In genomic region chr22:24117942-24118341, GRCh38 we compare ENCODE assay signal across 17 cellular contexts.
A peak's percentile ranks its signal among the peaks of the same experiment; 100 is the strongest.
DNase-seq lines count a peak whose midpoint lies in the region; ATAC-seq, FAIRE-seq and TF ChIP-seq lines count a peak whose summit lies in the region.
"Had no signal": no experiment of that assay in that cellular context is flagged by ENCODE, and none has a peak within 500 bp of the region (broad histone marks: within the 10 kb centered on the region; RNA-seq: fewer than 3 reads in every experiment).

No MANE protein-coding gene starts in this region.

- ATAC-seq in HG03095 (IDR thresholded peaks at IDR 0.05; ENCODE audit: unreplicated experiment) (no peak), GM18907 (IDR thresholded peaks at IDR 0.05; ENCODE audit: unreplicated experiment) (no peak)
- ATAC-seq: left colon had no signal

- H2AFZ ChIP-seq in H1 (ENCODE audit: low read length): no peak overlapping the region

- no peak overlapping the region for H4K91ac ChIP-seq in H1 (replicated peaks; ENCODE audit: insufficient read length, low read length)

- H3K18ac ChIP-seq in H1 (ENCODE audit: extremely low read depth, low read length): 0 out of 2 replicates have a peak overlapping the region, but pooled peaks have one; percentile 29

- no peak overlapping the region for H2BK120ac ChIP-seq in H1 (replicated peaks; ENCODE audit: low read depth, low read length)

- no peak for TF ChIP-seq RAD21 in H1 (IDR thresholded peaks at IDR 0.05 in 1 of 2, conservative IDR thresholded peaks at IDR 0.05 in 1 of 2; ENCODE audit: low read depth in 2 of 2, low read length in 2 of 2)

- 0 out of 2 replicates have a peak overlapping the region, but pooled peaks have one; percentile 48 for H2AK5ac ChIP-seq in H1 (ENCODE audit: low read depth, low read length)

- peaks cover 29% of the 10 kb centered on the region for H3K36me3 ChIP-seq in DOHH2 (ENCODE audit: control insufficient read depth, low read length)
- H3K36me3 ChIP-seq in H1 (ENCODE audit: control insufficient read depth in 2 of 4, insufficient read depth in 4 of 4, low read length in 3 of 4): peaks cover 6 to 21% (median 11%) of the 10 kb centered on the region in 4 experiments; a peak in 7 of 8 replicates

- H3K4me2 ChIP-seq in DOHH2 (ENCODE audit: low read length) (no peak overlapping the region), H1 (ENCODE audit: insufficient read depth in 1 of 2, low read depth in 2 of 2, low read length in 2 of 2) (no peak overlapping the region)

- H3K9me2 ChIP-seq in DOHH2 (replicated peaks; ENCODE audit: control insufficient read depth, low read length): no peaks in the 10 kb centered on the region

- TF ChIP-seq EP300 in H1 (IDR thresholded peaks at IDR 0.05; ENCODE audit: borderline replicate concordance in 1 of 2, low read depth in 2 of 2, low read length in 2 of 2): no peak

- TF ChIP-seq POLR2A in NB4 (IDR thresholded peaks at IDR 0.05; ENCODE audit: extremely low read depth, insufficient read length): no peak
- no peak for TF ChIP-seq POLR2A in H1 (IDR thresholded peaks at IDR 0.05; ENCODE audit: control extremely low read depth in 1 of 2, low read depth in 2 of 2, low read length in 2 of 2)

- no peak overlapping the region for H3K4ac ChIP-seq in H1 (replicated peaks; ENCODE audit: insufficient read length, low read depth, low read length)

- 74% methylated on average over 2 of the region's 3 CpGs; no CpG with 5 or more reads in 1 of the 2 experiments for WGBS in H1 (ENCODE audit: extremely low coverage in 1 of 2, insufficient coverage in 1 of 2, insufficient read length in 1 of 2, insufficient replicate concordance in 2 of 2, low coverage in 1 of 2, low lambda C conversion rate in 2 of 2, missing lambda C conversion rate in 1 of 2), 2 experiments

- peak overlapping the region; percentile 18; the same call in 1 of the 2 replicates for H2BK12ac ChIP-seq in H1 (ENCODE audit: low read depth, low read length)

- no peak overlapping the region for H3K9ac ChIP-seq in H1 (replicated peaks in 1 of 4; ENCODE audit: extremely low read depth in 1 of 4, low read depth in 3 of 4, low read length in 3 of 4)

- no peak for FAIRE-seq in H1 (lab: Jason Lieb, UNC)
- FAIRE-seq: GM12892, RCC 7860 had no signal

- POLR2A ChIA-PET in H1 (lab: Charles Lee; ENCODE audit: partially characterized antibody): interaction anchor here (1.0 to 1.1 kb wide), 2 partner anchors 105 to 204 kb away, joined by 3 to 4 read pairs; no protein-coding TSS in a partner anchor

- H3K79me2 ChIP-seq in DOHH2 (ENCODE audit: control insufficient read depth, low read length) (no peaks in the 10 kb centered on the region), H1 (ENCODE audit: control insufficient read depth in 1 of 2, insufficient read depth in 2 of 2, low read length in 2 of 2) (no peaks in the 10 kb centered on the region)

- H3K27me3 ChIP-seq in DOHH2 (ENCODE audit: control insufficient read depth, low read length): no peaks in the 10 kb centered on the region
- H3K27me3 ChIP-seq in H1 (replicated peaks in 1 of 4; ENCODE audit: control insufficient read depth in 3 of 4, extremely low read depth in 1 of 4, insufficient read depth in 3 of 4, low read length in 3 of 4): no peaks in the 10 kb centered on the region

- no peak overlapping the region for H2BK15ac ChIP-seq in H1 (ENCODE audit: low read length)

- no peak overlapping the region for H4K5ac ChIP-seq in H1 (ENCODE audit: insufficient read length, low read depth, low read length)

- DNase-seq in NB4 (ENCODE audit: low read depth): peak; percentile 19
- DNase-seq in H1 (ENCODE audit: low read depth in 1 of 2, low spot score in 2 of 2): peak in 1 of 2 experiments; percentile 59
- DNase-seq in NCI-H2029 treated with DMSO at 0.1 percent for 48 hours (lab: John Stamatoyannopoulos, UW): no peak
- DNase-seq in NCI-H510A (lab: John Stamatoyannopoulos, UW): no peak
- DNase-seq: activated CD4-positive, alpha-beta T cell treated with anti-CD3 and anti-CD28 coated beads, Interleukin-2, amount 50 U/mL, for 1 hour; activated T-cell treated with anti-CD3 and anti-CD28 coated beads, Interleukin-2, amount 50 U/mL, for 48 hours; head of caudate nucleus; left colon; NCI-H2171 treated with DMSO at 0.1 percent for 48 hours; stimulated activated CD4-positive, alpha-beta T cell treated with anti-CD3 and anti-CD28 coated beads, Interleukin-15, amount 100 ng/mL, for 24 hours had no signal

- no peaks in the 10 kb centered on the region for H3K9me3 ChIP-seq in DOHH2 (ENCODE audit: control insufficient read depth, insufficient read depth, low read length)
- H3K9me3 ChIP-seq in H1 (ENCODE audit: insufficient read depth in 2 of 2, low read depth in 1 of 2, low read length in 1 of 2): no peaks in the 10 kb centered on the region

- no peak overlapping the region for H3K14ac ChIP-seq in H1 (ENCODE audit: insufficient read length)

- H3K27ac ChIP-seq in 22Rv1: no peak overlapping the region
- H3K27ac ChIP-seq in DOHH2 (ENCODE audit: low read depth, low read length): no peak overlapping the region
- no peak overlapping the region for H3K27ac ChIP-seq in H1 (ENCODE audit: low read depth, low read length)
- H3K27ac ChIP-seq: epithelial cell of prostate had no signal

- H2BK20ac ChIP-seq in H1 (ENCODE audit: low read length): no peak overlapping the region

- H3K23ac ChIP-seq in H1 (ENCODE audit: insufficient read length): no peak overlapping the region

- H3K4me3 ChIP-seq in DOHH2 (ENCODE audit: low read length): no peak overlapping the region
- no peak overlapping the region for H3K4me3 ChIP-seq in NB4 (ENCODE audit: low read depth, low read length)
- H3K4me3 ChIP-seq in H1 (ENCODE audit: extremely low read depth in 1 of 4, insufficient read depth in 2 of 4, low read depth in 3 of 4, low read length in 4 of 4): no peak overlapping the region

- no peak overlapping the region for H4K8ac ChIP-seq in H1 (ENCODE audit: extremely low read depth, insufficient read depth, low read length)

- H3K23me2 ChIP-seq in H1 (ENCODE audit: low read depth, low read length): no peaks in the 10 kb centered on the region

- H2BK5ac ChIP-seq in H1 (ENCODE audit: low read depth, low read length): peak overlapping the region; percentile 31; the same call in 1 of the 2 replicates

- no peaks in the 10 kb centered on the region for H3K4me1 ChIP-seq in DOHH2 (ENCODE audit: control insufficient read depth, low read length)
- H3K4me1 ChIP-seq in H1 (replicated peaks in 1 of 4; ENCODE audit: control insufficient read depth in 3 of 4, insufficient read depth in 4 of 4, low read length in 3 of 4): peaks cover 3% of the 10 kb centered on the region in 4 experiments; a peak in 4 of 7 replicates

- CTCF ChIA-PET in H1 (lab: Charles Lee; ENCODE audit: partially characterized antibody): interaction anchor here (0.9 to 5.0 kb wide), 13 partner anchors 9 to 125 kb away, joined by 3 to 32 read pairs (median 4); no protein-coding TSS in a partner anchor

- TF ChIP-seq CTCF in 22Rv1 (IDR thresholded peaks at IDR 0.05) (peak; percentile 13), DOHH2 (IDR thresholded peaks at IDR 0.05; ENCODE audit: low read depth, low read length, poor library complexity, severe bottlenecking) (peak; percentile 22), NB4 (IDR thresholded peaks at IDR 0.05; ENCODE audit: low read depth, low read length) (peak; percentile 10), H1 (IDR thresholded peaks at IDR 0.05; ENCODE audit: control extremely low read depth in 1 of 3, insufficient read depth in 1 of 3, low read depth in 1 of 3, low read length in 3 of 3) (peak in 2 of 3 experiments; percentile 18 to 39; a peak in 2 of 4 replicates)

- H4K20me1 ChIP-seq in DOHH2 (ENCODE audit: control insufficient read depth, insufficient read depth, low read depth, low read length) (no peaks in the 10 kb centered on the region), H1 (replicated peaks in 1 of 2; ENCODE audit: control insufficient read depth in 1 of 2, insufficient read depth in 2 of 2, low read length in 2 of 2) (peaks cover 0 to 1% of the 10 kb centered on the region in 2 experiments)

- H3F3A ChIP-seq in DOHH2 (ENCODE audit: control insufficient read depth, insufficient read depth): no peaks in the 10 kb centered on the region

- 0 out of 2 replicates have a peak, but pooled peaks cover 3% of the 10 kb centered on the region for H3K79me1 ChIP-seq in H1 (ENCODE audit: low read depth, low read length)

- no peak overlapping the region for H3K56ac ChIP-seq in H1 (replicated peaks; ENCODE audit: insufficient read length, low read depth, low read length)

TF ChIP-seq in H1, 55 proteins besides CTCF, POLR2A, EP300 and RAD21:
- TF ChIP-seq, protein P1, sequence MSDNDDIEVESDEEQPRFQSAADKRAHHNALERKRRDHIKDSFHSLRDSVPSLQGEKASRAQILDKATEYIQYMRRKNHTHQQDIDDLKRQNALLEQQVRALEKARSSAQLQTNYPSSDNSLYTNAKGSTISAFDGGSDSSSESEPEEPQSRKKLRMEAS (IDR thresholded peaks at IDR 0.05): peak; percentile 15; the same call in 1 of the 2 replicates
- peak; percentile 46; the same call in 1 of the 2 replicates for TF ChIP-seq YY1 (IDR thresholded peaks at IDR 0.05; ENCODE audit: low read depth, low read length)
- no peak for TF ChIP-seq POLR2AphosphoS5 (IDR thresholded peaks at IDR 0.05; ENCODE audit: low read depth, low read length)
